8 cellular contexts compared by ENCODE assay signal in the genomic region with DNA sequence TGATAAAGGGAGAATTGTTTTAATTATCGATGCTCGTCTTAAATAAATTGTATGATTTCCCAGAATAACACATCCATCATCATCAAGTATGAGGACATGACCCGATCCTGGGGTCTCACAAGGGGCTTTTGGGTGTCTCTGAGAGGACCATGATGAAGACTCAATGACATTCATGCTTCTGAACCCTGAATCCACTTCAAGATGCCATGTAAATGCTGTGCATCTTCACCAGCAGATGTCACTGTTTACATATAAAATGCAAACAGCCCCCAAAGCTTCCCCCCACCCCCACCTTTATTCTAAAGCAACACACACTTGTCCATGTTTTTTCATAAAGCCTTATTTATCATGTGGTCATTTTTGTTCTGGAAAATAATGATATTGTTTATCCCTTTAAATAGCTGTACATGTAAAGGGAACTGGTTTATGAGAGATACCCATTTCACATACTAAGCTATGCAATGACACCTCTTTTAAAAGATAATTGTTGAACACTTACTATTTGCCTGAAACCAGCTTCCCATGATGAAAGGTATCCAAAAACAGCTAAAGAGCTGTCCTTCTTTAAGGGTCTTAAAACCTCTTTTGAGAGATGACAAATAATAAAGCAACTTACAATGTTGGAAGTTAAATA.
DNase-seq lines count a peak whose midpoint lies in the region; ATAC-seq and TF ChIP-seq lines count a peak whose summit lies in the region.

No MANE protein-coding gene starts in this region.

- no peak overlapping the region for H2AFZ ChIP-seq in hepatocyte

- no peaks in the 10 kb centered on the region for H3K27me3 Mint-ChIP-seq in type B pancreatic cell

- no peaks in the 10 kb centered on the region for H3K9me2 ChIP-seq in hepatocyte (replicated peaks; ENCODE audit: insufficient read depth)

- H3K4me2 ChIP-seq in hepatocyte: no peak overlapping the region

- H3K4me3 ChIP-seq in WERI-Rb-1 (ENCODE audit: low read depth, low read length) (no peak overlapping the region), hepatocyte (no peak overlapping the region)

- no peaks in the 10 kb centered on the region for H3K9me3 ChIP-seq in WERI-Rb-1 (ENCODE audit: severe bottlenecking)
- no peaks in the 10 kb centered on the region for H3K9me3 ChIP-seq in hepatocyte (ENCODE audit: low read depth)

- no peak overlapping the region for H3K27ac Mint-ChIP-seq in type B pancreatic cell

- H3K36me3 ChIP-seq in WERI-Rb-1 (no peaks in the 10 kb centered on the region), hepatocyte (replicated peaks; ENCODE audit: insufficient read depth, low read depth) (no peaks in the 10 kb centered on the region)

- H3K79me2 ChIP-seq in hepatocyte: no peaks in the 10 kb centered on the region

- H3K36me3 Mint-ChIP-seq in type B pancreatic cell: no peaks in the 10 kb centered on the region

- 60% methylated on average over 3 of the region's 3 CpGs for WGBS in hepatocyte (ENCODE audit: low lambda C conversion rate, missing lambda C conversion rate)

- H3K4me1 ChIP-seq in hepatocyte (ENCODE audit: insufficient read depth): no peaks in the 10 kb centered on the region

- no peaks in the 10 kb centered on the region for H3K4me1 Mint-ChIP-seq in type B pancreatic cell (ENCODE audit: unreplicated experiment)

- peaks cover 2% of the 10 kb centered on the region for H3K9me3 Mint-ChIP-seq in type B pancreatic cell

- peak; percentile 60 for TF ChIP-seq CTCF in WERI-Rb-1 (IDR thresholded peaks at IDR 0.05; ENCODE audit: low read depth, low read length)
- peak; percentile 91 for TF ChIP-seq CTCF in hepatocyte (IDR thresholded peaks at IDR 0.05; ENCODE audit: poor library complexity)
- TF ChIP-seq CTCF in type B pancreatic cell (conservative IDR thresholded peaks at IDR 0.05): peak; percentile 88

- H4K20me1 ChIP-seq in hepatocyte (ENCODE audit: insufficient read depth, poor library complexity, severe bottlenecking): no peaks in the 10 kb centered on the region

- H3K27me3 ChIP-seq in WERI-Rb-1 (ENCODE audit: insufficient read depth, low read depth, severe bottlenecking) (no peaks in the 10 kb centered on the region), hepatocyte (no peaks in the 10 kb centered on the region)

- H3K27ac ChIP-seq in WERI-Rb-1 (no peak overlapping the region), hepatocyte (no peak overlapping the region)

- no peak overlapping the region for H3K4me3 Mint-ChIP-seq in type B pancreatic cell

- peak; percentile 22 for DNase-seq in CD1c-positive myeloid dendritic cell (ENCODE audit: extremely low spot score)
- peak; percentile 10 for DNase-seq in H4 (ENCODE audit: low spot score)
- DNase-seq in WERI-Rb-1: peak; percentile 25
- DNase-seq in hepatocyte (ENCODE audit: low spot score): peak; percentile 51
- DNase-seq in type B pancreatic cell (ENCODE audit: extremely low spot score, unreplicated experiment): no peak
- no peak for DNase-seq in COLO668 (lab: John Stamatoyannopoulos, UW; ENCODE audit: unreplicated experiment)

- no peak for ATAC-seq in GM19023 (IDR thresholded peaks at IDR 0.05; ENCODE audit: unreplicated experiment)
- no peak for ATAC-seq in GM18909 (IDR thresholded peaks at IDR 0.05; ENCODE audit: poor library complexity, unreplicated experiment)

Comparison
In these comparisons a context has a peak if more than half of its experiments do, and no peak if none do; other contexts are left out.
1. DNase-seq: peak in CD1c-positive myeloid dendritic cell (single experiment), H4 (single experiment), WERI-Rb-1 (single experiment) and hepatocyte (single experiment); none in type B pancreatic cell (single experiment) and COLO668 (single experiment).
2. Peak in every context shown above with its lines, with median percentiles within 50 percentile points of each other: CTCF ChIP-seq.